20 cellular contexts compared by ENCODE assay signal in genomic region chrX:11446951-11447350, GRCh38.
DNase-seq lines count a peak whose midpoint lies in the region; ATAC-seq, FAIRE-seq and TF ChIP-seq lines count a peak whose summit lies in the region.
"Had no signal": no experiment of that assay in that cellular context is flagged by ENCODE, and none has a peak within 500 bp of the region (broad histone marks: within the 10 kb centered on the region; RNA-seq: fewer than 3 reads in every experiment).

No MANE protein-coding gene starts in this region.

- H3K56ac ChIP-seq in H9 (ENCODE audit: insufficient read length, low read depth, low read length), result no peak overlapping the region

- H3K27ac Mint-ChIP-seq in astrocyte (ENCODE audit: unreplicated experiment), result no peak overlapping the region
- no peak overlapping the region for H3K27ac Mint-ChIP-seq in H9
- H3K27ac Mint-ChIP-seq in type B pancreatic cell, result no peak overlapping the region
- H3K27ac Mint-ChIP-seq: B cell; CD4-positive, alpha-beta T cell had no signal

- H3K9ac ChIP-seq in astrocyte (ENCODE audit: low read length) (no peak overlapping the region), H9 (ENCODE audit: extremely low read depth, insufficient read length, low read length) (no peak overlapping the region)
- H3K9ac ChIP-seq: KMS-11 had no signal

- no peaks in the 10 kb centered on the region for H3K36me3 Mint-ChIP-seq in astrocyte (ENCODE audit: low read depth, unreplicated experiment)
- H3K36me3 Mint-ChIP-seq in H9 (ENCODE audit: insufficient read depth in 1 of 3, low read depth in 3 of 3), result no peaks in the 10 kb centered on the region
- no peaks in the 10 kb centered on the region for H3K36me3 Mint-ChIP-seq in type B pancreatic cell

- no peak overlapping the region for H4K8ac ChIP-seq in H9 (replicated peaks; ENCODE audit: insufficient read length, low read depth, low read length)

- no peaks in the 10 kb centered on the region for H3K27me3 Mint-ChIP-seq in astrocyte (ENCODE audit: low read depth, unreplicated experiment)
- H3K27me3 Mint-ChIP-seq in H9 (ENCODE audit: low read depth), result peaks cover 2% of the 10 kb centered on the region
- no peaks in the 10 kb centered on the region for H3K27me3 Mint-ChIP-seq in type B pancreatic cell

- H2AK5ac ChIP-seq in H9 (ENCODE audit: insufficient read length, low read length), result no peak overlapping the region

- FAIRE-seq in astrocyte (lab: Jason Lieb, UNC), result peak; percentile 87

- H2BK20ac ChIP-seq in H9 (ENCODE audit: low read depth, low read length, poor library complexity, severe bottlenecking), result no peak overlapping the region

- H4K20me1 ChIP-seq in astrocyte (ENCODE audit: insufficient read depth, low read length) (no peaks in the 10 kb centered on the region), H9 (ENCODE audit: control insufficient read depth, insufficient read depth, insufficient read length) (no peaks in the 10 kb centered on the region)

- H3K36me3 ChIP-seq in astrocyte (ENCODE audit: insufficient read depth, low read length) (no peaks in the 10 kb centered on the region), prostate gland (no peaks in the 10 kb centered on the region)
- H3K36me3 ChIP-seq: SJCRH30 had no signal

- no peak overlapping the region for H3K23ac ChIP-seq in H9 (ENCODE audit: insufficient read length, low read depth, low read length)

- TF ChIP-seq CTCF in AG10803 (conservative IDR thresholded peaks at IDR 0.05; ENCODE audit: low read length) (no peak), astrocyte (IDR thresholded peaks at IDR 0.05; ENCODE audit: insufficient read depth, low read depth, low read length) (no peak), fibroblast of the aortic adventitia (IDR thresholded peaks at IDR 0.05; ENCODE audit: insufficient read depth, low read length) (no peak), prostate gland (IDR thresholded peaks at IDR 0.05) (no peak), H9 (conservative IDR thresholded peaks at IDR 0.05) (no peak), type B pancreatic cell (conservative IDR thresholded peaks at IDR 0.05) (no peak)

- no peaks in the 10 kb centered on the region for H3K4me1 Mint-ChIP-seq in astrocyte (ENCODE audit: low read depth, unreplicated experiment)
- H3K4me1 Mint-ChIP-seq in H9, result peaks cover 0 to 5% of the 10 kb centered on the region in 2 experiments; a peak in 3 of 4 replicates
- no peaks in the 10 kb centered on the region for H3K4me1 Mint-ChIP-seq in type B pancreatic cell (ENCODE audit: unreplicated experiment)
- H3K4me1 Mint-ChIP-seq: B cell had no signal

- 91% methylated on average over 4 of the region's 4 CpGs for WGBS in prostate gland
- WGBS in H9 (ENCODE audit: extremely low coverage, insufficient read length, low lambda C conversion rate), result no CpG with 5 or more reads among the region's 4 CpGs

- H3K9me3 ChIP-seq in astrocyte (ENCODE audit: insufficient read depth, low read depth, low read length) (no peaks in the 10 kb centered on the region), prostate gland (no peaks in the 10 kb centered on the region), H9 (ENCODE audit: control insufficient read depth, low read depth, low read length) (no peaks in the 10 kb centered on the region)
- H3K9me3 ChIP-seq: SJCRH30 had no signal

- no peaks in the 10 kb centered on the region for H3K27me3 ChIP-seq in astrocyte (ENCODE audit: insufficient read depth, low read length)
- no peaks in the 10 kb centered on the region for H3K27me3 ChIP-seq in prostate gland (replicated peaks; ENCODE audit: insufficient read depth)
- no peaks in the 10 kb centered on the region for H3K27me3 ChIP-seq in H9 (ENCODE audit: insufficient read depth, low read length)
- H3K27me3 ChIP-seq: SJCRH30 had no signal

- no peak overlapping the region for H3K18ac ChIP-seq in H9 (ENCODE audit: insufficient read length, low read depth, low read length)

- no peaks in the 10 kb centered on the region for H3K79me1 ChIP-seq in H9 (ENCODE audit: insufficient read depth, low read depth, low read length, poor library complexity, severe bottlenecking)

- H3K14ac ChIP-seq in H9 (ENCODE audit: insufficient read depth, low read length), result no peak overlapping the region

- H3K4me1 ChIP-seq in astrocyte (ENCODE audit: insufficient read depth, low read length) (peaks cover 3% of the 10 kb centered on the region), prostate gland (replicated peaks) (no peaks in the 10 kb centered on the region), H9 (ENCODE audit: insufficient read depth, low read length) (no peaks in the 10 kb centered on the region; the same call in 1 of the 2 replicates)
- H3K4me1 ChIP-seq: SJCRH30 had no signal

- no peak overlapping the region for H2BK5ac ChIP-seq in H9 (ENCODE audit: insufficient read length, low read length)

- H3K27ac ChIP-seq in astrocyte (ENCODE audit: low read depth, low read length) (no peak overlapping the region), prostate gland (peak overlapping the region; percentile 19 to 26), H9 (ENCODE audit: insufficient read length, low read depth, low read length) (no peak overlapping the region)
- H3K27ac ChIP-seq: KMS-11, SJCRH30 had no signal

- H2AFZ ChIP-seq in astrocyte (ENCODE audit: low read depth, low read length) (no peak overlapping the region), H9 (ENCODE audit: low read length) (no peak overlapping the region)

- H3K4me2 ChIP-seq in astrocyte (ENCODE audit: low read length) (no peak overlapping the region), H9 (ENCODE audit: insufficient read depth, insufficient read length, low read length) (no peak overlapping the region)
- H3K4me2 ChIP-seq: KMS-11 had no signal

- H3K4me3 ChIP-seq in AG10803 (ENCODE audit: low read length) (no peak overlapping the region), astrocyte (ENCODE audit: insufficient read depth, low read depth, low read length) (no peak overlapping the region), fibroblast of the aortic adventitia (ENCODE audit: low read depth, low read length) (no peak overlapping the region), prostate gland (no peak overlapping the region)
- H3K4me3 ChIP-seq: SJCRH30 had no signal

- no peak overlapping the region for H2BK15ac ChIP-seq in H9 (ENCODE audit: low read depth, low read length)

- no peak overlapping the region for H3K4ac ChIP-seq in H9 (ENCODE audit: low read depth, low read length)

- H3K4me3 Mint-ChIP-seq in astrocyte (ENCODE audit: unreplicated experiment) (no peak overlapping the region), H9 (no peak overlapping the region), type B pancreatic cell (no peak overlapping the region)
- H3K4me3 Mint-ChIP-seq: B cell; CD4-positive, alpha-beta T cell had no signal

- H3T11ph ChIP-seq in H9 (ENCODE audit: low read length), result no peak overlapping the region

- no peaks in the 10 kb centered on the region for H3K9me3 Mint-ChIP-seq in astrocyte (ENCODE audit: unreplicated experiment)
- peaks cover 56 to 68% of the 10 kb centered on the region in 2 experiments for H3K9me3 Mint-ChIP-seq in H9
- peaks cover 5% of the 10 kb centered on the region for H3K9me3 Mint-ChIP-seq in type B pancreatic cell
- H3K9me3 Mint-ChIP-seq: CD4-positive, alpha-beta T cell had no signal

- H4K91ac ChIP-seq in H9 (ENCODE audit: insufficient read length, low read depth, low read length), result no peak overlapping the region

- no peak overlapping the region for H2BK120ac ChIP-seq in H9 (ENCODE audit: low read depth, low read length, poor library complexity, severe bottlenecking)

- no peak overlapping the region for H2BK12ac ChIP-seq in H9 (ENCODE audit: insufficient read length, low read depth, low read length)

- peak; percentile 65 for DNase-seq in AG10803 (ENCODE audit: low read depth)
- DNase-seq in astrocyte (ENCODE audit: low read depth), result peak; percentile 49
- DNase-seq in fibroblast of the aortic adventitia (ENCODE audit: low read depth), result peak; percentile 27
- DNase-seq in prostate gland (ENCODE audit: low spot score), result no peak
- DNase-seq in H9, result no peak
- no peak for DNase-seq in type B pancreatic cell (ENCODE audit: extremely low spot score, unreplicated experiment)
- DNase-seq in NCI-H2107 (lab: John Stamatoyannopoulos, UW), result no peak
- DNase-seq: CD4-positive, alpha-beta T cell; DND-41; GF-D8; MM.1S; NCI-H1105; NCI-H2029; NCI-H524 treated with DMSO at 0.1 percent for 48 hours; OCI-M1; RPMI8226; SJCRH30 had no signal

- no peak overlapping the region for H4K5ac ChIP-seq in H9 (ENCODE audit: insufficient read length, low read depth, low read length)

- no peak for TF ChIP-seq POLR2A in prostate gland (IDR thresholded peaks at IDR 0.05)

- no peaks in the 10 kb centered on the region for H3K23me2 ChIP-seq in H9 (ENCODE audit: insufficient read length, low read depth, low read length, poor library complexity, severe bottlenecking)

- no peak for ATAC-seq in GM21515 (IDR thresholded peaks at IDR 0.05; ENCODE audit: unreplicated experiment)

- H3K79me2 ChIP-seq in astrocyte (ENCODE audit: insufficient read depth, low read length), result no peaks in the 10 kb centered on the region
- H3K79me2 ChIP-seq in H9 (ENCODE audit: insufficient read depth, low read length), result no peaks in the 10 kb centered on the region

- intact Hi-C loops in prostate gland (cut with DNase I), result no loop called here

Comparison
In these comparisons a context has a peak if more than half of its experiments do, and no peak if none do; other contexts are left out.
1. DNase-seq: peak in AG10803 (single experiment), astrocyte (single experiment) and fibroblast of the aortic adventitia (single experiment); none in prostate gland (single experiment), H9 (single experiment), type B pancreatic cell (single experiment) and NCI-H2107 (single experiment).
2. H3K27ac ChIP-seq: peak in prostate gland (2 of 2); none in astrocyte (single experiment) and H9 (single experiment).